Comparison of ENCODE assay signal across 8 cellular contexts in genomic region chr2:88753833-88754584, GRCh38.
A peak's percentile ranks its signal among the peaks of the same experiment; 100 is the strongest.
DNase-seq lines count a peak whose midpoint lies in the region; ATAC-seq and TF ChIP-seq lines count a peak whose summit lies in the region.

No MANE protein-coding gene starts in this region.

- intact Hi-C loops in natural killer cell (cut with micrococcal nuclease): no loop called here

- CTCF ChIA-PET in T-cell (lab: Charles Lee): interaction anchor here in 1 of 2 donors (0.5 to 1.6 kb wide), 3 partner anchors 14 to 122 kb away, joined by 3 to 4 read pairs (median 4); no protein-coding TSS in a partner anchor

- no peak for TF ChIP-seq CTCF in natural killer cell (IDR thresholded peaks at IDR 0.05)

- H3K27ac Mint-ChIP-seq in T-cell (peak overlapping the region; percentile 89 to 97), natural killer cell (no peak overlapping the region)

- DNase-seq in activated T-cell treated with anti-CD3 and anti-CD28 coated beads for 4 hours (peak; percentile 21), T-cell (peak in 28 of 34 experiments; percentile 12 to 71 (median 37)), natural killer cell (no peak), NCI-H748 (lab: John Stamatoyannopoulos, UW; ENCODE audit: unreplicated experiment) (no peak), KG1 (lab: John Stamatoyannopoulos, UW) (no peak), HT-29 (ENCODE audit: low spot score) (no peak)
- DNase-seq in activated T-cell treated with anti-CD3 and anti-CD28 coated beads, Interleukin-2, amount 50 U/mL, for 1 hour: no peak

- POLR2A ChIA-PET in T-cell (lab: Charles Lee): no interaction called here

- H3K4me3 Mint-ChIP-seq in T-cell: peak overlapping the region in 1 of 3 donors; percentile 55
- no peak overlapping the region for H3K4me3 Mint-ChIP-seq in natural killer cell

- H3K27me3 Mint-ChIP-seq in T-cell: no peaks in the 10 kb centered on the region
- no peaks in the 10 kb centered on the region for H3K27me3 Mint-ChIP-seq in natural killer cell (ENCODE audit: low read depth in 2 of 2)

- peaks cover 0 to 11% (median 6%) of the 10 kb centered on the region in 3 donors for H3K9me3 Mint-ChIP-seq in T-cell
- peaks cover 5% of the 10 kb centered on the region in 2 donors for H3K9me3 Mint-ChIP-seq in natural killer cell

- H3K36me3 Mint-ChIP-seq in T-cell: peaks cover 65% of the 10 kb centered on the region
- H3K36me3 Mint-ChIP-seq in natural killer cell: peaks cover 35% of the 10 kb centered on the region

- H3K4me1 Mint-ChIP-seq in T-cell (peaks cover 41 to 69% (median 52%) of the 10 kb centered on the region in 3 donors), natural killer cell (peaks cover 8% of the 10 kb centered on the region in 2 donors)

- peak; percentile 91 for ATAC-seq in HG02938 (IDR thresholded peaks at IDR 0.05; ENCODE audit: unreplicated experiment)
- ATAC-seq in T-cell (replicated peaks in 1 of 4): peak; percentile 80 to 87 (median 84)
- ATAC-seq in natural killer cell: peak in 2 of 3 donors; percentile 24 to 35

Comparison
In these comparisons a context has a peak if more than half of its experiments do, and no peak if none do; other contexts are left out.
1. DNase-seq: peak in activated T-cell treated with anti-CD3 and anti-CD28 coated beads for 4 hours (single experiment) and T-cell (28 of 34); none in activated T-cell treated with anti-CD3 and anti-CD28 coated beads, Interleukin-2, amount 50 U/mL, for 1 hour (single experiment), natural killer cell (single experiment), NCI-H748 (single experiment), KG1 (single experiment) and HT-29 (single experiment).
2. ATAC-seq: peak in every context shown above with its lines; median percentile 91 in HG02938; 84 in T-cell; 30 in natural killer cell.
3. H3K27ac Mint-ChIP-seq: peak in T-cell (2 of 2); none in natural killer cell (0 of 2).